In genomic region chr16:27863377-27863776, GRCh38 we compare ENCODE assay signal across 11 cellular contexts.
"Had no signal": no experiment of that assay in that cellular context is flagged by ENCODE, and none has a peak within 500 bp of the region (broad histone marks: within the 10 kb centered on the region; RNA-seq: fewer than 3 reads in every experiment).

No MANE protein-coding gene starts in this region.

- FAIRE-seq: H1, H54 had no signal

- H3K9ac ChIP-seq: GM23248 had no signal

- H2AFZ ChIP-seq: GM23248, GM23338 had no signal

- DNase-seq: GM23248, GOT3, H7, H9, HCEC 1CT, HFFc6 had no signal

- H3K4me1 ChIP-seq: HAP-1 had no signal

- H3K4me3 ChIP-seq: GM23248, GM23338, HAP-1 had no signal

- H3K4me2 ChIP-seq: GM23338 had no signal

- H3K27ac ChIP-seq: GM23248 had no signal

- H3K36me3 ChIP-seq: HAP-1 had no signal

- ATAC-seq: GM23338, HCT116 had no signal
